ENCODE assay signal across 8 cellular contexts in the genomic region with DNA sequence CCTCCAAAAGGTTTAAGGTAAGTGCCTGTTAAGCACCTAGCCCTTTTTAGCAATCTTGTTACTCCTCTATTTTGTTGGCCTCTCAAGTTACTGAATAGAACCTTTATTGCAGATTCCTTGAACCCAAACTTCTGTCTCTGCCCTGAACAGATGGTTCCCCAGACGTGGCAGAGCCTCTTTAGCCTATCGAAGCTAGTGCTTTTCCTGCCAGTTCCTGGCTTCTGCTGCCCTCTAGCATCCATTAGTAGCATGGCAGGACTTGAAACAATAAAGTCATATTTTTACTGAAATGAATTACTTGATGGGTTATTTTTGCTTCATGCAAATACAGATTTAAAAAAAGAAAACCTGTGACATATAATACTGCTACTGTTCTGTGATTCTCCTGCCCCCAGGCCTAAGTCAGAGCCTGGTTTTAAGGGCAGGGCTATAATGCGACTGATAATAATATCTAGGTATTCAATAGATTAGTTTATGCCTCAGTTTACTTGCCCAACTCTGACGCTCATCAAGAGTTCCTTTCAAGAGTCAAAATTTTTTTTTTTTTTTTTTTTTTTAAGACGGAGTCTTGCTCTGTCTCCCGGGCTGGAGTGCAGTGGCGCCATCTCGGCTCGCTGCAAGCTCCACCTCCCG.
A peak's percentile ranks its signal among the peaks of the same experiment; 100 is the strongest.
DNase-seq lines count a peak whose midpoint lies in the region; ATAC-seq and TF ChIP-seq lines count a peak whose summit lies in the region.

No MANE protein-coding gene starts in this region.

- no peak overlapping the region for H3K4me3 ChIP-seq in upper lobe of right lung

- H3K9me3 Mint-ChIP-seq in activated CD4-positive, alpha-beta memory T cell treated with anti-CD3 and anti-CD28 coated beads for 36 hours: no peaks in the 10 kb centered on the region
- no peaks in the 10 kb centered on the region for H3K9me3 Mint-ChIP-seq in natural killer cell treated with Interleukin-12 subunit alpha and Interleukin-12 subunit beta and Interleukin-15 and Interleukin-18, amount 100 ng/mL, for 72 hours

- DNase-seq in DMS53 treated with DMSO at 0.1 percent for 48 hours (lab: John Stamatoyannopoulos, UW; ENCODE audit: unreplicated experiment): peak; percentile 81
- peak; percentile 63 for DNase-seq in NCI-H510A treated with DMSO at 0.1 percent for 48 hours (lab: John Stamatoyannopoulos, UW)
- DNase-seq in activated CD4-positive, alpha-beta memory T cell treated with anti-CD3 and anti-CD28 coated beads for 36 hours: peak; percentile 50
- peak; percentile 74 for DNase-seq in natural killer cell treated with Interleukin-12 subunit alpha and Interleukin-12 subunit beta and Interleukin-15 and Interleukin-18, amount 100 ng/mL, for 72 hours (ENCODE audit: low spot score)
- DNase-seq in upper lobe of right lung: no peak

- peak; percentile 68 for TF ChIP-seq CTCF in upper lobe of right lung (IDR thresholded peaks at IDR 0.05)

- peak overlapping the region; percentile 52 for H3K4me3 Mint-ChIP-seq in activated CD4-positive, alpha-beta memory T cell treated with anti-CD3 and anti-CD28 coated beads for 36 hours
- peak overlapping the region; percentile 76 for H3K4me3 Mint-ChIP-seq in natural killer cell treated with Interleukin-12 subunit alpha and Interleukin-12 subunit beta and Interleukin-15 and Interleukin-18, amount 100 ng/mL, for 72 hours

- intact Hi-C loops in activated CD4-positive, alpha-beta memory T cell treated with anti-CD3 and anti-CD28 coated beads for 36 hours (cut with micrococcal nuclease): loop anchor here (5.0 kb wide), 4 partner anchors 247 to 472 kb away; no protein-coding TSS in a partner anchor
- intact Hi-C loops in upper lobe of right lung (cut with DNase I): no loop called here

- H3K27ac Mint-ChIP-seq in activated CD4-positive, alpha-beta memory T cell treated with anti-CD3 and anti-CD28 coated beads for 36 hours: no peak overlapping the region
- peak overlapping the region in 1 of 2 donors; percentile 6 for H3K27ac Mint-ChIP-seq in natural killer cell treated with Interleukin-12 subunit alpha and Interleukin-12 subunit beta and Interleukin-15 and Interleukin-18, amount 100 ng/mL, for 72 hours

- no peaks in the 10 kb centered on the region for H3K9me3 ChIP-seq in upper lobe of right lung

- H3K36me3 ChIP-seq in upper lobe of right lung: no peaks in the 10 kb centered on the region

- no peak overlapping the region for H3K27ac ChIP-seq in upper lobe of right lung

- H3K27me3 Mint-ChIP-seq in activated CD4-positive, alpha-beta memory T cell treated with anti-CD3 and anti-CD28 coated beads for 36 hours: no peaks in the 10 kb centered on the region
- H3K27me3 Mint-ChIP-seq in natural killer cell treated with Interleukin-12 subunit alpha and Interleukin-12 subunit beta and Interleukin-15 and Interleukin-18, amount 100 ng/mL, for 72 hours: no peaks in the 10 kb centered on the region

- H3K4me1 ChIP-seq in upper lobe of right lung: no peaks in the 10 kb centered on the region

- no peaks in the 10 kb centered on the region for H3K36me3 Mint-ChIP-seq in activated CD4-positive, alpha-beta memory T cell treated with anti-CD3 and anti-CD28 coated beads for 36 hours
- H3K36me3 Mint-ChIP-seq in natural killer cell treated with Interleukin-12 subunit alpha and Interleukin-12 subunit beta and Interleukin-15 and Interleukin-18, amount 100 ng/mL, for 72 hours: no peaks in the 10 kb centered on the region

- POLR2A ChIA-PET in activated CD4-positive, alpha-beta memory T cell treated with anti-CD3 and anti-CD28 coated beads for 36 hours (lab: Charles Lee): no interaction called here

- CTCF ChIA-PET in activated CD4-positive, alpha-beta memory T cell treated with anti-CD3 and anti-CD28 coated beads for 36 hours (lab: Charles Lee): interaction anchor here (0.6 to 1.4 kb wide), 8 partner anchors 9 to 379 kb away, joined by 3 to 5 read pairs (median 3); no protein-coding TSS in a partner anchor

- no peaks in the 10 kb centered on the region for H3K27me3 ChIP-seq in upper lobe of right lung

- ATAC-seq in GM19468 (IDR thresholded peaks at IDR 0.05; ENCODE audit: extremely low read depth, unreplicated experiment) (peak; percentile 84), HG03469 (IDR thresholded peaks at IDR 0.05; ENCODE audit: unreplicated experiment) (peak; percentile 96), esophagus mucosa (peak; percentile 67), upper lobe of right lung (peak; percentile 81)
- peak; percentile 89 for ATAC-seq in natural killer cell treated with Interleukin-12 subunit alpha and Interleukin-12 subunit beta and Interleukin-15 and Interleukin-18, amount 100 ng/mL, for 72 hours

- H3K4me1 Mint-ChIP-seq in activated CD4-positive, alpha-beta memory T cell treated with anti-CD3 and anti-CD28 coated beads for 36 hours (ENCODE audit: low read depth): peaks cover 10% of the 10 kb centered on the region
- H3K4me1 Mint-ChIP-seq in natural killer cell treated with Interleukin-12 subunit alpha and Interleukin-12 subunit beta and Interleukin-15 and Interleukin-18, amount 100 ng/mL, for 72 hours (ENCODE audit: low read depth in 2 of 2): peaks cover 13 to 15% of the 10 kb centered on the region in 2 donors
